2 cellular contexts compared by ENCODE assay signal in genomic region chr15:68399096-68400065, GRCh38.
TF ChIP-seq lines count a peak whose summit lies in the region.

No MANE protein-coding gene starts in this region.

TF ChIP-seq in HepG2, 621 proteins besides CTCF, POLR2A, EP300 and RAD21:
- TF ChIP-seq GMEB1 (CRISPR knock-in tag; IDR thresholded peaks at IDR 0.05; ENCODE audit: borderline replicate concordance) (no peak), FOXM1 (CRISPR knock-in tag; IDR thresholded peaks at IDR 0.05) (no peak), ZFP82 (CRISPR knock-in tag; IDR thresholded peaks at IDR 0.05; ENCODE audit: borderline replicate concordance) (no peak), TBP (CRISPR knock-in tag; IDR thresholded peaks at IDR 0.05) (no peak), ZNF232 (CRISPR knock-in tag; IDR thresholded peaks at IDR 0.05; ENCODE audit: borderline replicate concordance) (no peak), SSRP1 (CRISPR knock-in tag; IDR thresholded peaks at IDR 0.05) (no peak), STAG1 (CRISPR knock-in tag; IDR thresholded peaks at IDR 0.05) (no peak), ZNF441 (CRISPR knock-in tag; IDR thresholded peaks at IDR 0.05; ENCODE audit: borderline replicate concordance) (no peak), SUZ12 (IDR thresholded peaks at IDR 0.05; ENCODE audit: low read depth, low read length) (no peak), KDM6A (CRISPR knock-in tag; IDR thresholded peaks at IDR 0.05; ENCODE audit: low read depth) (no peak)

TF ChIP-seq in K562, 482 proteins besides CTCF, POLR2A, EP300 and RAD21:
- peak; percentile 92 for TF ChIP-seq ZNF146 (CRISPR knock-in tag; IDR thresholded peaks at IDR 0.05; ENCODE audit: unreplicated experiment)
- no peak for TF ChIP-seq MTA3 (IDR thresholded peaks at IDR 0.05; ENCODE audit: borderline replicate concordance)
